In genomic region chr15:49179433-49180190, GRCh38 we compare ENCODE assay signal across 14 cellular contexts. TPM values are rescaled to one million over a fixed set of nuclear protein-coding genes. Genes with fewer than 3 reads are reported as not detected.
DNase-seq lines count a peak whose midpoint lies in the region; ATAC-seq, FAIRE-seq and TF ChIP-seq lines count a peak whose summit lies in the region.
"Had no signal": no experiment of that assay in that cellular context is flagged by ENCODE, and none has a peak within 500 bp of the region (broad histone marks: within the 10 kb centered on the region; RNA-seq: fewer than 3 reads in every experiment).

No MANE protein-coding gene starts in this region.

- WGBS in GM23248 (ENCODE audit: low coverage in 1 of 2, low lambda C conversion rate in 2 of 2, missing lambda C conversion rate in 2 of 2), 2 experiments: 86 to 100% methylated on average over 1 of the region's 1 CpG

- DNase-seq in COLO829 (ENCODE audit: low spot score) (peak; percentile 61), bronchial epithelial cell (ENCODE audit: low read depth) (peak; percentile 5), frontal cortex (ENCODE audit: low spot score in 2 of 2) (no peak), sciatic nerve (ENCODE audit: low spot score) (no peak), GM23248 (no peak)
- DNase-seq in effector memory CD4-positive, alpha-beta T cell: no peak
- DNase-seq in activated CD4-positive, CD25-positive, alpha-beta regulatory T cell treated with anti-CD3 and anti-CD28 coated beads, Interleukin-2, amount 50 U/mL, for 72 hours: no peak
- DNase-seq: 8988T; CD4-positive, CD25-positive, alpha-beta regulatory T cell; DMS79; H9 had no signal

- no peak overlapping the region for H3K9ac ChIP-seq in GM23248
- H3K9ac ChIP-seq: BLaER1 treated with 17β-estradiol and CSF1 and Interleukin-3, amounts not matched to agents 10 nM and 100 nM had no signal

- H3K9me2 ChIP-seq in GM23248 (ENCODE audit: insufficient read depth): no peaks in the 10 kb centered on the region

- H3K4me2 ChIP-seq in GM23248 (ENCODE audit: unreplicated experiment): no peak overlapping the region
- H3K4me2 ChIP-seq: BLaER1 treated with 17β-estradiol and CSF1 and Interleukin-3, amounts not matched to agents 10 nM and 100 nM had no signal

- intact Hi-C loops in sciatic nerve (cut with DNase I): no loop called here

- in situ Hi-C loops in GM23248 (cut with MboI): no loop called here

- no peaks in the 10 kb centered on the region for H3K27me3 ChIP-seq in bronchial epithelial cell (ENCODE audit: control insufficient read depth, insufficient read depth, low read length)
- H3K27me3 ChIP-seq in effector memory CD4-positive, alpha-beta T cell (replicated peaks; ENCODE audit: control insufficient read depth, insufficient read depth, low read length, poor library complexity, severe bottlenecking): no peaks in the 10 kb centered on the region
- no peaks in the 10 kb centered on the region for H3K27me3 ChIP-seq in GM23248 (replicated peaks; ENCODE audit: insufficient read depth)
- H3K27me3 ChIP-seq: BLaER1 treated with 17β-estradiol and CSF1 and Interleukin-3, amounts not matched to agents 10 nM and 100 nM had no signal

- FAIRE-seq in bronchial epithelial cell (lab: Jason Lieb, UNC) (no peak), frontal cortex (lab: Jason Lieb, UNC) (peak; percentile 17)
- FAIRE-seq: GM12878, GM18507 had no signal

- TF ChIP-seq CTCF in bronchial epithelial cell (IDR thresholded peaks at IDR 0.05; ENCODE audit: insufficient read depth, low read length, severe bottlenecking): no peak

- peaks cover 5% of the 10 kb centered on the region; the same call in 1 of the 2 replicates for H3F3A ChIP-seq in GM23248 (ENCODE audit: insufficient read depth)

- no peaks in the 10 kb centered on the region for H4K20me1 ChIP-seq in GM23248 (ENCODE audit: insufficient read depth)
- H4K20me1 ChIP-seq: BLaER1 treated with 17β-estradiol and CSF1 and Interleukin-3, amounts not matched to agents 10 nM and 100 nM had no signal

- H3K4me3 ChIP-seq in bronchial epithelial cell (ENCODE audit: low read depth, low read length) (no peak overlapping the region), GM23248 (no peak overlapping the region)
- no peak overlapping the region for H3K4me3 ChIP-seq in effector memory CD4-positive, alpha-beta T cell (ENCODE audit: insufficient read depth, low read depth, low read length, poor library complexity, severe bottlenecking)
- H3K4me3 ChIP-seq: BLaER1 treated with 17β-estradiol and CSF1 and Interleukin-3, amounts not matched to agents 10 nM and 100 nM; GM12878 had no signal

- no peak overlapping the region for H3K27ac ChIP-seq in effector memory CD4-positive, alpha-beta T cell (ENCODE audit: insufficient read depth, low read length, poor library complexity, severe bottlenecking)
- no peak overlapping the region for H3K27ac ChIP-seq in GM23248
- H3K27ac ChIP-seq: BLaER1 treated with 17β-estradiol and CSF1 and Interleukin-3, amounts not matched to agents 10 nM and 100 nM had no signal

- H3K36me3 ChIP-seq in bronchial epithelial cell (ENCODE audit: control insufficient read depth, insufficient read depth, low read length): peaks cover 2% of the 10 kb centered on the region
- H3K36me3 ChIP-seq in effector memory CD4-positive, alpha-beta T cell (ENCODE audit: control insufficient read depth, insufficient read depth, low read length): peaks cover 3% of the 10 kb centered on the region
- H3K36me3 ChIP-seq in GM23248 (ENCODE audit: low read depth): peaks cover 6% of the 10 kb centered on the region; the same call in 1 of the 2 replicates

- H3K9me3 ChIP-seq in effector memory CD4-positive, alpha-beta T cell (ENCODE audit: control insufficient read depth, low read length): no peaks in the 10 kb centered on the region
- no peaks in the 10 kb centered on the region for H3K9me3 ChIP-seq in GM23248 (ENCODE audit: low read depth)

- peak; percentile 52 for ATAC-seq in sciatic nerve
- ATAC-seq: GM12878 had no signal

- H2AFZ ChIP-seq in GM23248: no peak overlapping the region

- H3K4me1 ChIP-seq in effector memory CD4-positive, alpha-beta T cell (ENCODE audit: control insufficient read depth, insufficient read depth, low read length, poor library complexity, severe bottlenecking): peaks cover 5% of the 10 kb centered on the region
- no peaks in the 10 kb centered on the region for H3K4me1 ChIP-seq in GM23248 (ENCODE audit: insufficient read depth)
- H3K4me1 ChIP-seq: BLaER1 treated with 17β-estradiol and CSF1 and Interleukin-3, amounts not matched to agents 10 nM and 100 nM had no signal

- peaks cover 94% of the 10 kb centered on the region for H3K79me2 ChIP-seq in GM23248 (ENCODE audit: insufficient read depth)

RNA-seq across cellular contexts. Expression of gene GALK2, which starts 9.6 kb away (rescaled TPM):
- total RNA-seq in bronchial epithelial cell (51.2 and 67.9 TPM in 2 replicates), frontal cortex (54.2 TPM), sciatic nerve (50.2 TPM)
- total RNA-seq in GM23248 (2014; rRNA removed; shearing (Covaris generic)): 21.0 and 31.8 TPM in 2 replicates
- 19.2 and 19.7 TPM in 2 replicates for polyA plus RNA-seq in GM23248 (2016; fragmentation: Nextera tagmentation; extraction: Ambion mirVana)

RNA-seq across cellular contexts. Expression of gene COPS2, which starts 24.2 kb away (rescaled TPM):
- 32.9 and 34.2 TPM in 2 replicates for total RNA-seq in bronchial epithelial cell
- total RNA-seq in frontal cortex: 66.9 TPM
- 88.5 TPM for total RNA-seq in sciatic nerve
- total RNA-seq in GM23248 (2014; rRNA removed; shearing (Covaris generic)): 58.0 and 80.2 TPM in 2 replicates
- 60.1 and 61.9 TPM in 2 replicates for polyA plus RNA-seq in GM23248 (2016; fragmentation: Nextera tagmentation; extraction: Ambion mirVana)

Comparison
In these comparisons a context has a peak if more than half of its experiments do, and no peak if none do; other contexts are left out.
1. DNase-seq: peak in COLO829 (single experiment) and bronchial epithelial cell (single experiment); none in frontal cortex (0 of 2), sciatic nerve (single experiment), effector memory CD4-positive, alpha-beta T cell (0 of 3), activated CD4-positive, CD25-positive, alpha-beta regulatory T cell treated with anti-CD3 and anti-CD28 coated beads, Interleukin-2, amount 50 U/mL, for 72 hours (single experiment) and GM23248 (single experiment).